18 cellular contexts compared by ENCODE assay signal in genomic region chr10:49290131-49290530, GRCh38. TPM values are rescaled to one million over a fixed set of nuclear protein-coding genes. Genes with fewer than 3 reads are reported as not detected.
DNase-seq lines count a peak whose midpoint lies in the region; ATAC-seq lines count a peak whose summit lies in the region.
"Had no signal": no experiment of that assay in that cellular context is flagged by ENCODE, and none has a peak within 500 bp of the region (broad histone marks: within the 10 kb centered on the region; RNA-seq: fewer than 3 reads in every experiment).

No MANE protein-coding gene starts in this region.

- intact Hi-C loops in left ventricle myocardium superior (cut with micrococcal nuclease) = no loop called here
- intact Hi-C loops in cardiac septum (cut with DNase I) = no loop called here

- peak overlapping the region; percentile 62 for H3K27ac ChIP-seq in mesodermal cell (ENCODE audit: low read depth, low read length, severe bottlenecking)
- H3K27ac ChIP-seq in subcutaneous abdominal adipose tissue (ENCODE audit: low read depth, low read length) = peak overlapping the region; percentile 20
- H3K27ac ChIP-seq: A549, C4-2B, GM23248 had no signal

- DNase-seq in left ventricle myocardium superior (no peak), cardiac septum (ENCODE audit: low spot score) (no peak), dermis microvascular lymphatic vessel endothelial cell (ENCODE audit: low read depth in 2 of 2) (peak; percentile 79 to 93), cerebellar nuclear complex (lab: John Stamatoyannopoulos, UW) (no peak), T1000 (lab: John Stamatoyannopoulos, UW) (no peak), T-helper 2 cell (no peak)
- DNase-seq: BE2C; CD4-positive, alpha-beta memory T cell; DMS79; GM23248 had no signal

- H3K9ac ChIP-seq in subcutaneous abdominal adipose tissue (ENCODE audit: low read length in 5 of 5) = no peak overlapping the region
- H3K9ac ChIP-seq: GM23248 had no signal

- H3K4me3 ChIP-seq in mesodermal cell (ENCODE audit: extremely low read depth, insufficient read depth, low read length, poor library complexity, severe bottlenecking) = no peak overlapping the region
- no peak overlapping the region for H3K4me3 ChIP-seq in subcutaneous abdominal adipose tissue (ENCODE audit: low read depth in 1 of 5, low read length in 5 of 5)
- H3K4me3 ChIP-seq: A549, GM12878, GM23248 had no signal

- WGBS in mesodermal cell (ENCODE audit: insufficient coverage in 2 of 2), 2 experiments = no CpG with 5 or more reads among the region's 1 CpG

- ATAC-seq in left ventricle myocardium superior = peak; percentile 16
- ATAC-seq: A549, GM12878, HCT116 had no signal

- no peaks in the 10 kb centered on the region for H3K27me3 ChIP-seq in subcutaneous abdominal adipose tissue (ENCODE audit: control insufficient read depth in 5 of 5, insufficient read depth in 4 of 5, low read length in 5 of 5)
- H3K27me3 ChIP-seq: BE2C had no signal

- H3K9me3 ChIP-seq in mesodermal cell (ENCODE audit: control insufficient read depth, low read length) (no peaks in the 10 kb centered on the region), subcutaneous abdominal adipose tissue (ENCODE audit: control insufficient read depth in 5 of 5, low read length in 5 of 5) (peaks cover 0 to 1% (median 0%) of the 10 kb centered on the region in 5 donors)
- H3K9me3 ChIP-seq: A549, BE2C had no signal

- peaks cover 4% of the 10 kb centered on the region for H3K4me1 ChIP-seq in mesodermal cell (ENCODE audit: control insufficient read depth, insufficient read depth, low read length, poor library complexity, severe bottlenecking)
- H3K4me1 ChIP-seq in subcutaneous abdominal adipose tissue (ENCODE audit: control insufficient read depth in 5 of 5, insufficient read depth in 5 of 5, low read length in 5 of 5) = peaks cover 0 to 24% (median 8%) of the 10 kb centered on the region in 5 donors
- H3K4me1 ChIP-seq: A549 had no signal

- H3K36me3 ChIP-seq in mesodermal cell (ENCODE audit: control insufficient read depth, insufficient read depth, low read length) (no peaks in the 10 kb centered on the region), subcutaneous abdominal adipose tissue (ENCODE audit: control insufficient read depth in 5 of 5, insufficient read depth in 5 of 5, low read length in 5 of 5) (no peaks in the 10 kb centered on the region)
- H3K36me3 ChIP-seq: BE2C had no signal

RNA-seq across cellular contexts. Expression of gene C10orf71, which starts 8.8 kb away (rescaled TPM):
- total RNA-seq in left ventricle myocardium superior (126 TPM), cardiac septum (163 TPM), dermis microvascular lymphatic vessel endothelial cell (not detected in 2 replicates)
- polyA plus RNA-seq in mesodermal cell (2013, experiment 1 of 2) = not detected
- not detected for polyA plus RNA-seq in mesodermal cell (2013, experiment 2 of 2)
- total RNA-seq: CD4-positive, alpha-beta memory T cell; G401; GM12878; GM23248 had no signal
- polyA plus RNA-seq: A549; AG04450; CD4-positive, alpha-beta memory T cell; GM12878; GM23248 had no signal

Comparison
In these comparisons a context has a peak if more than half of its experiments do, and no peak if none do; other contexts are left out.
1. DNase-seq: peak in dermis microvascular lymphatic vessel endothelial cell (2 of 2); none in left ventricle myocardium superior (single experiment), cardiac septum (single experiment), cerebellar nuclear complex (0 of 2), T1000 (single experiment) and T-helper 2 cell (0 of 5).
2. RNA of gene C10orf71, which starts 8.8 kb away (total RNA-seq): 163 TPM in cardiac septum (single experiment) and 126 TPM in left ventricle myocardium superior (single experiment); not detected in dermis microvascular lymphatic vessel endothelial cell; every median in the first group is over 100 times any median in the second.